Comparison of ENCODE assay signal across 12 cellular contexts in the genomic region with DNA sequence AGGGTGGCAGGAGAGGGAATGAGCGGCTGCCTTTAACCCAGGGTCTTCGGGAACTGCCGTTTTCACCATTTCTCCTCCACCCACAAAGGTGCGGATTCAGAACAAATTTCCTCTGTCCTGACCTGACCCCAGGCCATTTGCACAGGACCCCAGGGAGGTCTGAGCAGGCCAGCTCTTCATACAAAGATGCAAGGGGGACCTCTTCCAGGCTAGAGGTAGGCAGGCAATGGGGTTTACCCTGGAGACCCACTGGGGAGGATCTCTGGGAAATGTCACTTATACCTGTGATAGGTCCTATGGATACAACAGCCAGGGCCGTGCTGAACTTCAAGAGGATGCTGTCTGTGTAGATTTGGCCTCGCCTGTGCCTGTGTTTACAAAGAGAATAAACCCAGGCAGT.
DNase-seq lines count a peak whose midpoint lies in the region; ATAC-seq and TF ChIP-seq lines count a peak whose summit lies in the region.
"Had no signal": no experiment of that assay in that cellular context is flagged by ENCODE, and none has a peak within 500 bp of the region (broad histone marks: within the 10 kb centered on the region; RNA-seq: fewer than 3 reads in every experiment).

No MANE protein-coding gene starts in this region.

- H3K4me2 ChIP-seq in SK-N-SH (no peak overlapping the region), trophoblast cell (ENCODE audit: low read length) (no peak overlapping the region), PC-3 (ENCODE audit: low read length) (no peak overlapping the region)

- H4K91ac ChIP-seq in trophoblast cell (ENCODE audit: low read depth, low read length), result no peak overlapping the region

- H3F3A ChIP-seq in SK-N-SH (replicated peaks; ENCODE audit: insufficient read depth) (no peaks in the 10 kb centered on the region), PC-3 (ENCODE audit: low read length, unreplicated experiment) (no peaks in the 10 kb centered on the region)

- H3K9me3 ChIP-seq in SK-N-SH (no peaks in the 10 kb centered on the region), HUES64 (ENCODE audit: insufficient read depth, low read depth, low read length) (no peaks in the 10 kb centered on the region), endodermal cell (ENCODE audit: control insufficient read depth, low read length) (no peaks in the 10 kb centered on the region), trophoblast cell (ENCODE audit: insufficient read depth, low read depth, low read length) (no peaks in the 10 kb centered on the region), PC-3 (ENCODE audit: low read length) (no peaks in the 10 kb centered on the region)
- H3K9me3 ChIP-seq: body of pancreas, SJSA1 had no signal

- H3K27ac ChIP-seq in SK-N-SH (ENCODE audit: low read depth in 2 of 2, low read length in 1 of 2), result peak overlapping the region in 1 of 2 experiments; percentile 87; a peak in 2 of 4 replicates
- H3K27ac ChIP-seq in HUES64 (ENCODE audit: low read depth, low read length), result no peak overlapping the region
- H3K27ac ChIP-seq in endodermal cell (ENCODE audit: low read depth, low read length), result peak overlapping the region; percentile 98
- no peak overlapping the region for H3K27ac ChIP-seq in trophoblast cell (ENCODE audit: low read depth, low read length)
- no peak overlapping the region for H3K27ac ChIP-seq in PC-3 (ENCODE audit: low read length)
- H3K27ac ChIP-seq: body of pancreas, SJSA1 had no signal

- H3K9ac ChIP-seq in SK-N-SH (no peak overlapping the region), HUES64 (ENCODE audit: low read depth, low read length) (no peak overlapping the region), endodermal cell (ENCODE audit: extremely low read depth, low read length, poor library complexity, severe bottlenecking) (no peak overlapping the region), trophoblast cell (ENCODE audit: low read length) (no peak overlapping the region), PC-3 (ENCODE audit: low read length) (no peak overlapping the region)

- TF ChIP-seq EP300 in SK-N-SH (IDR thresholded peaks at IDR 0.05; ENCODE audit: borderline replicate concordance in 1 of 2, low read depth in 1 of 2, low read length in 1 of 2), result no peak

- H2BK12ac ChIP-seq in trophoblast cell (ENCODE audit: low read length), result no peak overlapping the region

- no peaks in the 10 kb centered on the region for H3K4me1 Mint-ChIP-seq in endodermal cell

- H3K4ac ChIP-seq in trophoblast cell (ENCODE audit: low read depth, low read length), result no peak overlapping the region

- POLR2A ChIA-PET in SK-N-SH (lab: Yijun Ruan, JAX), result interaction anchor here (0.7 to 8.3 kb wide), 4 partner anchors 12 to 74 kb away, joined by 3 to 105 read pairs (median 18); no protein-coding TSS in a partner anchor
- POLR2A ChIA-PET in PC-3 (lab: Charles Lee; ENCODE audit: unreplicated experiment), result no interaction called here

- H3K4me3 ChIP-seq in SK-N-SH (ENCODE audit: low read depth in 2 of 2, low read length in 1 of 2) (no peak overlapping the region), HUES64 (ENCODE audit: low read length) (0 out of 2 replicates have a peak overlapping the region, but pooled peaks have one; percentile 76), endodermal cell (ENCODE audit: low read length) (no peak overlapping the region), trophoblast cell (ENCODE audit: low read depth, low read length) (no peak overlapping the region), PC-3 (ENCODE audit: low read length) (no peak overlapping the region)

- no peak for ATAC-seq in SK-N-SH treated with all-trans-retinoic acid at 6 μM for 48 hours
- no peak for ATAC-seq in HG03565 (IDR thresholded peaks at IDR 0.05; ENCODE audit: unreplicated experiment)
- no peak for ATAC-seq in PC-3

- intact Hi-C loops in PC-3 (cut with micrococcal nuclease), result no loop called here

- H2AFZ ChIP-seq in SK-N-SH (ENCODE audit: low read depth) (peak overlapping the region; percentile 81; the same call in 1 of the 2 replicates), trophoblast cell (ENCODE audit: insufficient read depth, low read length, poor library complexity) (no peak overlapping the region), PC-3 (ENCODE audit: low read length) (no peak overlapping the region)

- 80% methylated on average over 6 of the region's 6 CpGs for WGBS in SK-N-SH (ENCODE audit: low lambda C conversion rate)
- WGBS in HUES64, result 84% methylated on average over 6 of the region's 6 CpGs
- WGBS in endodermal cell (ENCODE audit: insufficient coverage in 1 of 2, insufficient read length in 1 of 2), 2 experiments, result 93% methylated on average over 3 to 6 of the region's 6 CpGs
- no CpG with 5 or more reads among the region's 6 CpGs for WGBS in trophoblast cell (ENCODE audit: extremely low coverage, insufficient coverage, insufficient read length)

- no peaks in the 10 kb centered on the region for H3K79me2 ChIP-seq in SK-N-SH (ENCODE audit: insufficient read depth)
- H3K79me2 ChIP-seq in trophoblast cell (ENCODE audit: control insufficient read depth, insufficient read depth, low read length, poor library complexity), result peaks cover 5% of the 10 kb centered on the region
- no peaks in the 10 kb centered on the region for H3K79me2 ChIP-seq in PC-3 (ENCODE audit: low read length)

- DNase-seq in SK-N-SH (no peak), endodermal cell (no peak), trophoblast cell (no peak), PC-3 (no peak), AG08395 (ENCODE audit: low spot score) (no peak)
- DNase-seq: body of pancreas, IMR-90, NCI-H1048 had no signal

- no peak overlapping the region for H3K18ac ChIP-seq in trophoblast cell (ENCODE audit: low read length)

- H3K27me3 ChIP-seq in SK-N-SH (ENCODE audit: insufficient read depth) (no peaks in the 10 kb centered on the region), HUES64 (ENCODE audit: insufficient read depth, low read length) (peaks cover 35% of the 10 kb centered on the region), endodermal cell (ENCODE audit: control insufficient read depth, insufficient read depth, low read length, poor library complexity, severe bottlenecking) (peaks cover 17% of the 10 kb centered on the region), trophoblast cell (ENCODE audit: insufficient read depth, low read length) (peaks cover 20% of the 10 kb centered on the region), PC-3 (ENCODE audit: low read length) (peaks cover 34% of the 10 kb centered on the region)
- H3K27me3 ChIP-seq: body of pancreas had no signal

- peak overlapping the region; percentile 61 for H3K4me3 Mint-ChIP-seq in endodermal cell

- H4K12ac ChIP-seq in trophoblast cell (ENCODE audit: low read depth, low read length), result no peak overlapping the region

- H3K36me3 Mint-ChIP-seq in endodermal cell (ENCODE audit: low read depth), result no peaks in the 10 kb centered on the region

- H3K14ac ChIP-seq in trophoblast cell (ENCODE audit: low read length), result no peak overlapping the region

- H3K4me1 ChIP-seq in SK-N-SH (ENCODE audit: control insufficient read depth in 1 of 2, insufficient read depth in 2 of 2, low read depth in 1 of 2, low read length in 1 of 2), result peaks cover 0 to 47% of the 10 kb centered on the region in 2 experiments; a peak in 1 of 4 replicates
- H3K4me1 ChIP-seq in HUES64 (ENCODE audit: insufficient read depth, low read length), result no peaks in the 10 kb centered on the region
- H3K4me1 ChIP-seq in endodermal cell (ENCODE audit: control insufficient read depth, insufficient read depth, low read length), result no peaks in the 10 kb centered on the region
- no peaks in the 10 kb centered on the region for H3K4me1 ChIP-seq in trophoblast cell (ENCODE audit: control insufficient read depth in 1 of 2, insufficient read depth in 2 of 2, low read length in 2 of 2)
- H3K4me1 ChIP-seq in PC-3 (ENCODE audit: insufficient read depth, low read length), result no peaks in the 10 kb centered on the region

- H3K36me3 ChIP-seq in SK-N-SH (replicated peaks in 1 of 2; ENCODE audit: control insufficient read depth in 1 of 2, insufficient read depth in 2 of 2, low read length in 1 of 2) (no peaks in the 10 kb centered on the region), HUES64 (ENCODE audit: insufficient read depth, low read length) (no peaks in the 10 kb centered on the region), endodermal cell (ENCODE audit: control insufficient read depth, insufficient read depth, low read length) (no peaks in the 10 kb centered on the region), trophoblast cell (ENCODE audit: control insufficient read depth in 1 of 2, insufficient read depth in 2 of 2, low read length in 2 of 2) (no peaks in the 10 kb centered on the region), PC-3 (ENCODE audit: low read depth, low read length) (no peaks in the 10 kb centered on the region)
- H3K36me3 ChIP-seq: SJSA1 had no signal

- no peaks in the 10 kb centered on the region for H3K9me3 Mint-ChIP-seq in endodermal cell

- peaks cover 23% of the 10 kb centered on the region for H3K27me3 Mint-ChIP-seq in endodermal cell (ENCODE audit: insufficient read depth)

- H4K20me1 ChIP-seq in SK-N-SH (ENCODE audit: insufficient read depth) (no peaks in the 10 kb centered on the region), PC-3 (ENCODE audit: low read length) (no peaks in the 10 kb centered on the region)

- TF ChIP-seq CTCF in SK-N-SH (IDR thresholded peaks at IDR 0.05), result no peak
- TF ChIP-seq CTCF in endodermal cell (conservative IDR thresholded peaks at IDR 0.05), result no peak
- TF ChIP-seq CTCF in PC-3 (conservative IDR thresholded peaks at IDR 0.05; ENCODE audit: low read depth, low read length), result no peak

- no peak overlapping the region for H3K23ac ChIP-seq in trophoblast cell (ENCODE audit: low read length)

- no peak overlapping the region for H2BK5ac ChIP-seq in trophoblast cell (ENCODE audit: low read depth, low read length, poor library complexity)

- no peak overlapping the region for H2AK5ac ChIP-seq in trophoblast cell (ENCODE audit: low read length)

- no peak overlapping the region for H2BK120ac ChIP-seq in trophoblast cell (ENCODE audit: insufficient read depth, low read length, poor library complexity)

- H3K27ac Mint-ChIP-seq in endodermal cell, result no peak overlapping the region

- no TSS peak for BruUV-seq in PC-3 (replicated peaks; lab: Mats Ljungman, UMichigan)

- CTCF ChIA-PET in SK-N-SH (lab: Yijun Ruan, JAX), result interaction anchor here (0.7 to 22.6 kb wide), 5 partner anchors 13 to 64 kb away, joined by 4 to 739 read pairs (median 6); no protein-coding TSS in a partner anchor
- CTCF ChIA-PET in PC-3 (lab: Charles Lee), result interaction anchor here (0.6 kb wide), 1 partner anchor 23 kb away, joined by 4 read pairs; no protein-coding TSS in a partner anchor

- H3K79me1 ChIP-seq in trophoblast cell (ENCODE audit: low read length), result peaks cover 6% of the 10 kb centered on the region

- no peak for TF ChIP-seq RAD21 in SK-N-SH (IDR thresholded peaks at IDR 0.05; ENCODE audit: low read length)

- H3K9me2 ChIP-seq in SK-N-SH (no peaks in the 10 kb centered on the region), PC-3 (replicated peaks; ENCODE audit: low read length) (no peaks in the 10 kb centered on the region)

- H4K8ac ChIP-seq in trophoblast cell (ENCODE audit: low read depth, low read length), result peak overlapping the region; percentile 93

TF ChIP-seq in SK-N-SH treated with all-trans-retinoic acid at 6 μM for 48 hours, 23 proteins besides CTCF, POLR2A, EP300 and RAD21 (continues in another document):
- TF ChIP-seq ZNF8 (CRISPR knock-in tag; IDR thresholded peaks at IDR 0.05) (no peak), ZFP30 (CRISPR knock-in tag; IDR thresholded peaks at IDR 0.05) (no peak), ARNTL (CRISPR knock-in tag; IDR thresholded peaks at IDR 0.05; ENCODE audit: borderline replicate concordance, low read depth) (no peak), ESRRG (CRISPR knock-in tag; IDR thresholded peaks at IDR 0.05) (no peak)
